8 cellular contexts compared by ENCODE assay signal in the genomic region with DNA sequence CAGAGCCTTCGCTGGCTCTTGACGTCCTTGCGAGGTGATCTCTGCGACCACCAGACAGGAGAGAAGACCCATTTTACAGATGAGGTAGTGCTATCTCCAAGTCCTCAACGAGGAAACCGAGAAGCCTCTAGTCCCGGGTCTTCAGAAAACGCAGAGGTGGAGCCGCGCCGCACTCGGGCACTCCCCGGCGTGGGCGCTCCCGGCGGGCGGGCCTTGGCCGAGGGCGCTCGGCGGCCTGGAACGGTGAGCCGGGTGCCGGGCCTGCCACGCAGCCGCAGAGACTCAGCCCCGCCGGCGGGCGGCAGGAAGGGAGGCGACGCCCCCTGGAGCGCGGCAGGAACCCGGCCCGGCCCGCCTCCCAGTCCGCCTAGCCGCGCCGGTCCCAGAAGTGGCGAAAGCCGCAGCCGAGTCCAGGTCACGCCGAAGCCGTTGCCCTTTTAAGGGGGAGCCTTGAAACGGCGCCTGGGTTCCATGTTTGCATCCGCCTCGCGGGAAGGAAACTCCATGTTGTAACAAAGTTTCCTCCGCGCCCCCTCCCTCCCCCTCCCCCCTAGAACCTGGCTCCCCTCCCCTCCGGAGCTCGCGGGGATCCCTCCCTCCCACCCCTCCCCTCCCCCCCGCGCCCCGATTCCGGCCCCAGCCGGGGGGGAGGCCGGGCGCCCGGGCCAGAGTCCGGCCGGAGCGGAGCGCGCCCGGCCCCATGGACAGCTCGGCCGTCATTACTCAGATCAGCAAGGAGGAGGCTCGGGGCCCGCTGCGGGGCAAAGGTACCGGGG. TPM values are rescaled to one million over a fixed set of nuclear protein-coding genes. Genes with fewer than 3 reads are reported as not detected.
DNase-seq lines count a peak whose midpoint lies in the region; ATAC-seq and TF ChIP-seq lines count a peak whose summit lies in the region.

A gene with protein sequence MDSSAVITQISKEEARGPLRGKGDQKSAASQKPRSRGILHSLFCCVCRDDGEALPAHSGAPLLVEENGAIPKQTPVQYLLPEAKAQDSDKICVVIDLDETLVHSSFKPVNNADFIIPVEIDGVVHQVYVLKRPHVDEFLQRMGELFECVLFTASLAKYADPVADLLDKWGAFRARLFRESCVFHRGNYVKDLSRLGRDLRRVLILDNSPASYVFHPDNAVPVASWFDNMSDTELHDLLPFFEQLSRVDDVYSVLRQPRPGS (plus strand): TSS at position 478 of the 776 bp plus-strand sequence. CDS start 223 bp downstream, at position 701.

- H3K79me1 ChIP-seq in mesenchymal stem cell (replicated peaks; ENCODE audit: low read length, poor library complexity, severe bottlenecking) = peaks cover 15% of the 10 kb centered on the region

- H3K4me1 Mint-ChIP-seq in CD8-positive, alpha-beta T cell (ENCODE audit: low read depth) = peaks cover 55% of the 10 kb centered on the region
- peaks cover 52 to 55% of the 10 kb centered on the region in 2 donors for H3K4me1 Mint-ChIP-seq in effector memory CD8-positive, alpha-beta T cell (ENCODE audit: low read depth in 2 of 2)

- H2AFZ ChIP-seq in mesenchymal stem cell (ENCODE audit: low read depth, low read length) = no peak within 1 kb of the TSS

- peak; percentile 12 for ATAC-seq in CD8-positive, alpha-beta T cell
- peak; percentile 33 for ATAC-seq in GM19468 (IDR thresholded peaks at IDR 0.05; ENCODE audit: extremely low read depth, unreplicated experiment)
- peak; percentile 44 for ATAC-seq in effector memory CD8-positive, alpha-beta T cell (replicated peaks)

- H3K4me1 ChIP-seq in CD8-positive, alpha-beta T cell (ENCODE audit: insufficient read depth, low read length) = peaks cover 50% of the 10 kb centered on the region
- H3K4me1 ChIP-seq in mesenchymal stem cell (ENCODE audit: control insufficient read depth, insufficient read depth, low read depth, low read length) = peaks cover 54% of the 10 kb centered on the region

- H3K9me3 ChIP-seq in CD8-positive, alpha-beta T cell (ENCODE audit: low read length) = no peaks in the 10 kb centered on the region
- no peaks in the 10 kb centered on the region for H3K9me3 ChIP-seq in mesenchymal stem cell (ENCODE audit: control insufficient read depth, low read length)

- DNase-seq in CD8-positive, alpha-beta T cell = peak; percentile 80 to 96 (median 90)
- peak; percentile 94 for DNase-seq in HT-29 (ENCODE audit: low spot score)
- DNase-seq in NOMO-1 treated with DMSO at 0.1 percent for 48 hours (lab: John Stamatoyannopoulos, UW; ENCODE audit: unreplicated experiment) = peak; percentile 95
- DNase-seq in activated CD8-positive, alpha-beta memory T cell treated with anti-CD3 and anti-CD28 coated beads for 48 hours (ENCODE audit: low read depth in 2 of 3, low spot score in 2 of 3) = peak; percentile 77 to 89 (median 84)
- peak; percentile 89 to 91 (median 90) for DNase-seq in effector memory CD8-positive, alpha-beta T cell
- DNase-seq in mesenchymal stem cell = peak; percentile 98
- peak; percentile 86 for DNase-seq in stimulated activated CD8-positive, alpha-beta memory T cell treated with anti-CD3 and anti-CD28 coated beads, Interleukin-12 subunit alpha, Interleukin-12 subunit beta, amount 100 ng/mL, for 4 hours (ENCODE audit: low read depth)

- peaks cover 31% of the 10 kb centered on the region for H3K36me3 Mint-ChIP-seq in CD8-positive, alpha-beta T cell
- H3K36me3 Mint-ChIP-seq in effector memory CD8-positive, alpha-beta T cell (ENCODE audit: insufficient read depth) = peaks cover 62% of the 10 kb centered on the region

- POLR2A ChIA-PET in CD8-positive, alpha-beta T cell (lab: Charles Lee) = interaction anchor here (1.4 to 2.7 kb wide), 3 partner anchors 108 to 311 kb away, joined by 3 to 12 read pairs (median 5); a partner anchor contains a TSS

- H3K14ac ChIP-seq in mesenchymal stem cell (ENCODE audit: low read length in 2 of 2) = peak within 1 kb of the TSS; percentile 91 to 93

- H3K4ac ChIP-seq in mesenchymal stem cell (ENCODE audit: low read depth in 1 of 2, low read length in 2 of 2) = peak within 1 kb of the TSS; percentile 90 to 99

- peak within 1 kb of the TSS in 1 of 2 experiments; percentile 70 for H3K23ac ChIP-seq in mesenchymal stem cell (ENCODE audit: low read length in 2 of 2)

- peak within 1 kb of the TSS; percentile 81 for H2BK5ac ChIP-seq in mesenchymal stem cell (ENCODE audit: low read depth, low read length, poor library complexity, severe bottlenecking)

- H3K9ac ChIP-seq in mesenchymal stem cell (ENCODE audit: low read length) = peak within 1 kb of the TSS; percentile 93

- H4K8ac ChIP-seq in mesenchymal stem cell (ENCODE audit: low read length) = peak within 1 kb of the TSS; percentile 93

- H2BK12ac ChIP-seq in mesenchymal stem cell (ENCODE audit: low read length in 2 of 2) = peak within 1 kb of the TSS; percentile 38 to 67

- peak within 1 kb of the TSS; percentile 98 for H3K27ac ChIP-seq in CD8-positive, alpha-beta T cell (ENCODE audit: low read depth, low read length)
- H3K27ac ChIP-seq in mesenchymal stem cell (ENCODE audit: low read length, poor library complexity, severe bottlenecking) = peak within 1 kb of the TSS; percentile 88

- H3K27me3 Mint-ChIP-seq in CD8-positive, alpha-beta T cell (ENCODE audit: low read depth) = no peaks in the 10 kb centered on the region
- H3K27me3 Mint-ChIP-seq in effector memory CD8-positive, alpha-beta T cell = no peaks in the 10 kb centered on the region

- H3K4me2 ChIP-seq in mesenchymal stem cell (ENCODE audit: low read length, poor library complexity, severe bottlenecking) = peak within 1 kb of the TSS; percentile 96

- H3K4me3 ChIP-seq in CD8-positive, alpha-beta T cell (ENCODE audit: low read depth, low read length) = peak within 1 kb of the TSS; percentile 99
- peak within 1 kb of the TSS; percentile 85 for H3K4me3 ChIP-seq in mesenchymal stem cell (ENCODE audit: insufficient read depth in 1 of 2, low read depth in 1 of 2, low read length in 2 of 2)

- peak within 1 kb of the TSS; percentile 91 for H3K18ac ChIP-seq in mesenchymal stem cell (ENCODE audit: low read depth in 1 of 2, low read length in 2 of 2)

- peak within 1 kb of the TSS; percentile 99 for H2BK15ac ChIP-seq in mesenchymal stem cell (ENCODE audit: low read depth, poor library complexity, severe bottlenecking)

- CTCF ChIA-PET in CD8-positive, alpha-beta T cell (lab: Charles Lee) = interaction anchor here (0.7 to 1.1 kb wide), 4 partner anchors 66 to 126 kb away, joined by 3 read pairs; no protein-coding TSS in a partner anchor

- peak within 1 kb of the TSS; percentile 100 for H2BK120ac ChIP-seq in mesenchymal stem cell (ENCODE audit: low read depth, low read length)

- TF ChIP-seq CTCF in CD8-positive, alpha-beta T cell (IDR thresholded peaks at IDR 0.05) = no peak

- H2AK5ac ChIP-seq in mesenchymal stem cell (ENCODE audit: low read length, severe bottlenecking) = peak within 1 kb of the TSS; percentile 81

- H3K36me3 ChIP-seq in CD8-positive, alpha-beta T cell (ENCODE audit: insufficient read depth, low read length) = peaks cover 6% of the 10 kb centered on the region
- H3K36me3 ChIP-seq in mesenchymal stem cell (ENCODE audit: control insufficient read depth in 1 of 2, insufficient read depth in 2 of 2, low read depth in 1 of 2, low read length in 2 of 2) = peaks cover 27 to 33% of the 10 kb centered on the region in 2 experiments

- peak within 1 kb of the TSS; percentile 92 for H3K4me3 Mint-ChIP-seq in CD8-positive, alpha-beta T cell
- peak within 1 kb of the TSS; percentile 92 to 98 for H3K4me3 Mint-ChIP-seq in effector memory CD8-positive, alpha-beta T cell

- H3K9me3 Mint-ChIP-seq in CD8-positive, alpha-beta T cell = no peaks in the 10 kb centered on the region
- no peaks in the 10 kb centered on the region for H3K9me3 Mint-ChIP-seq in effector memory CD8-positive, alpha-beta T cell

- under 1% methylated on average over 45 of the region's 78 CpGs for WGBS in mesenchymal stem cell

- peak within 1 kb of the TSS; percentile 96 for H4K91ac ChIP-seq in mesenchymal stem cell (ENCODE audit: low read length)

- intact Hi-C loops in CD8-positive, alpha-beta T cell (cut with DNase I, micrococcal nuclease) = loop anchor here (2.0 to 10.0 kb wide), 11 partner anchors 42 to 1155 kb away; a partner anchor contains a TSS

- no peaks in the 10 kb centered on the region for H3K27me3 ChIP-seq in CD8-positive, alpha-beta T cell (ENCODE audit: insufficient read depth, low read length)
- H3K27me3 ChIP-seq in mesenchymal stem cell (ENCODE audit: control insufficient read depth in 1 of 2, insufficient read depth in 1 of 2, low read length in 2 of 2) = no peaks in the 10 kb centered on the region

- peak within 1 kb of the TSS; percentile 96 for H3K27ac Mint-ChIP-seq in CD8-positive, alpha-beta T cell
- peak within 1 kb of the TSS; percentile 95 to 98 for H3K27ac Mint-ChIP-seq in effector memory CD8-positive, alpha-beta T cell

RNA-seq across cellular contexts. Expression of the gene that starts here (rescaled TPM):
- total RNA-seq in CD8-positive, alpha-beta T cell = 10 to 100 TPM; 55.5 to 61.0 TPM
- total RNA-seq in HT-29 (2014; rRNA removed; shearing (Covaris generic)) = 132 and 151 TPM in 2 replicates
- 65.2 TPM for polyA plus RNA-seq in mesenchymal stem cell (2013, experiment 1 of 2)
- 63.8 TPM for polyA plus RNA-seq in mesenchymal stem cell (2013, experiment 2 of 2)

Comparison
In these comparisons a context has a peak if more than half of its experiments do, and no peak if none do; other contexts are left out.
1. Peak in every context shown above with its lines: DNase-seq, ATAC-seq, H3K4me3 ChIP-seq and H3K27ac ChIP-seq.